In the genomic region with DNA sequence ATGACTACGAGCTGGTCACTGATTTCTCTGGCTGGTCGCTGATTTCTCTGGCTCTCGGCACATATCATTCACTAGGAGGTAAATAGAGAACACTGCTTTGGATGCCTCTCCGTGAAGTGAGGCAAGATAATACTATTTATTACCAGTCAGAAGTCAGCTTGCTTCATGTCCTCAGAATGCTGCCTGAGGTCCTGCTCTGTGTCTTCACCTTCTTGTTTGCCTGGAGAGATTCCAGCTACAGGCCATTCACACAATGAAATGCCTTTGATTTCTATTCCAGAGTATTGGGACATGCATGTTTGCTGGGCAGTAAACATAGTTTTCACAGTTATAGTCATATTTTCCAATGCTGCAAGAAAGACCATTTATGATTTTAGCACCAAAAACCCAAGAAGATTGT, we compare ENCODE assay signal across 14 cellular contexts.
DNase-seq lines count a peak whose midpoint lies in the region; ATAC-seq and TF ChIP-seq lines count a peak whose summit lies in the region.
"Had no signal": no experiment of that assay in that cellular context is flagged by ENCODE, and none has a peak within 500 bp of the region (broad histone marks: within the 10 kb centered on the region; RNA-seq: fewer than 3 reads in every experiment).

No MANE protein-coding gene starts in this region.

- no peaks in the 10 kb centered on the region for H3K27me3 ChIP-seq in heart right ventricle
- H3K27me3 ChIP-seq in brain microvascular endothelial cell (replicated peaks): no peaks in the 10 kb centered on the region
- H3K27me3 ChIP-seq in PC-3 (ENCODE audit: low read length): no peaks in the 10 kb centered on the region
- H3K27me3 ChIP-seq: colonic mucosa, hepatocyte had no signal

- H3K4me2 ChIP-seq in PC-3 (ENCODE audit: low read length): no peak overlapping the region
- H3K4me2 ChIP-seq: hepatocyte had no signal

- no peaks in the 10 kb centered on the region for H3K79me2 ChIP-seq in PC-3 (ENCODE audit: low read length)
- H3K79me2 ChIP-seq: hepatocyte had no signal

- H3F3A ChIP-seq in PC-3 (ENCODE audit: low read length, unreplicated experiment): no peaks in the 10 kb centered on the region

- no peak overlapping the region for H3K9ac ChIP-seq in PC-3 (ENCODE audit: low read length)

- peaks cover 33% of the 10 kb centered on the region for H3K36me3 Mint-ChIP-seq in brain

- intact Hi-C loops in heart right ventricle (cut with DNase I): no loop called here
- intact Hi-C loops in PC-3 (cut with micrococcal nuclease): no loop called here

- no peak overlapping the region for H2AFZ ChIP-seq in PC-3 (ENCODE audit: low read length)
- H2AFZ ChIP-seq: hepatocyte had no signal

- TF ChIP-seq CTCF in AG09309 (IDR thresholded peaks at IDR 0.05; ENCODE audit: control insufficient read depth, insufficient read depth, low read depth, low read length, missing control alignments): no peak
- no peak for TF ChIP-seq CTCF in brain (conservative IDR thresholded peaks at IDR 0.05)
- no peak for TF ChIP-seq CTCF in heart right ventricle (IDR thresholded peaks at IDR 0.05)
- no peak for TF ChIP-seq CTCF in brain microvascular endothelial cell (IDR thresholded peaks at IDR 0.05; ENCODE audit: low read depth, low read length, missing control alignments)
- no peak for TF ChIP-seq CTCF in PC-3 (conservative IDR thresholded peaks at IDR 0.05; ENCODE audit: low read depth, low read length)

- DNase-seq in AG09309 (ENCODE audit: low read depth): peak; percentile 32
- peak in 1 of 2 donors; percentile 13 for DNase-seq in heart right ventricle
- DNase-seq in retina: peak; percentile 20
- no peak for DNase-seq in glomerular visceral epithelial cell (ENCODE audit: extremely low spot score)
- DNase-seq in brain microvascular endothelial cell: no peak
- no peak for DNase-seq in inferior parietal cortex (ENCODE audit: extremely low spot score)
- no peak for DNase-seq in PC-3
- DNase-seq: activated CD4-positive, alpha-beta memory T cell treated with anti-CD3 and anti-CD28 coated beads, Interleukin-2, amount 10 ng/mL, durations not matched to agents 7 days and 5 days; activated gamma-delta T cell; colonic mucosa; NCI-H446 treated with DMSO at 0.1 percent for 48 hours had no signal

- H3K27ac ChIP-seq in heart right ventricle (peak overlapping the region in 7 of 10 donors; percentile 4 to 76 (median 67)), brain microvascular endothelial cell (no peak overlapping the region), PC-3 (ENCODE audit: low read length) (no peak overlapping the region)
- H3K27ac ChIP-seq: colonic mucosa, hepatocyte had no signal

- peaks cover 48% of the 10 kb centered on the region for H3K4me1 Mint-ChIP-seq in brain

- in situ Hi-C loops in brain microvascular endothelial cell (cut with HindIII; ENCODE audit: low pct_ligation_motif_present, low sequenced_read_pairs): no loop called here

- H3K9me2 ChIP-seq in PC-3 (replicated peaks; ENCODE audit: low read length): no peaks in the 10 kb centered on the region

- peak overlapping the region in 3 of 5 experiments; percentile 62 to 83 (median 66) for H3K4me3 Mint-ChIP-seq in brain
- H3K4me3 Mint-ChIP-seq: activated CD4-positive, alpha-beta memory T cell treated with anti-CD3 and anti-CD28 coated beads, Interleukin-2, amount 10 ng/mL, durations not matched to agents 7 days and 5 days; T-helper 2 cell treated with Interferon-gamma antibody and Interleukin-4, amounts not matched to agents 5 μg/mL and 100 μg/mL, for 36 hours had no signal

- H3K9me3 ChIP-seq in heart right ventricle: peaks cover 0 to 8% (median 0%) of the 10 kb centered on the region in 11 donors
- no peaks in the 10 kb centered on the region for H3K9me3 ChIP-seq in PC-3 (ENCODE audit: low read length)
- H3K9me3 ChIP-seq: colonic mucosa had no signal

- H3K36me3 ChIP-seq in heart right ventricle (no peaks in the 10 kb centered on the region), brain microvascular endothelial cell (replicated peaks) (no peaks in the 10 kb centered on the region), PC-3 (ENCODE audit: low read depth, low read length) (no peaks in the 10 kb centered on the region)
- H3K36me3 ChIP-seq: colonic mucosa had no signal

- CTCF ChIA-PET in PC-3 (lab: Charles Lee): no interaction called here

- H3K4me3 ChIP-seq in AG09309 (ENCODE audit: control insufficient read depth, low read depth, low read length): no peak overlapping the region
- peak overlapping the region in 4 of 10 donors; percentile 13 to 29 (median 22) for H3K4me3 ChIP-seq in heart right ventricle
- no peak overlapping the region for H3K4me3 ChIP-seq in brain microvascular endothelial cell (ENCODE audit: low read depth, low read length)
- H3K4me3 ChIP-seq in PC-3 (ENCODE audit: low read length): no peak overlapping the region
- H3K4me3 ChIP-seq: colonic mucosa, hepatocyte had no signal

- H3K4me1 ChIP-seq in heart right ventricle: peaks cover 9 to 31% (median 25%) of the 10 kb centered on the region in 9 donors
- H3K4me1 ChIP-seq in PC-3 (ENCODE audit: insufficient read depth, low read length): no peaks in the 10 kb centered on the region
- H3K4me1 ChIP-seq: colonic mucosa had no signal

- peak in 6 of 8 donors; percentile 46 to 78 (median 48) for ATAC-seq in heart right ventricle
- ATAC-seq in PC-3: no peak

- H3K27me3 Mint-ChIP-seq in brain: no peaks in the 10 kb centered on the region
- H3K27me3 Mint-ChIP-seq: activated CD4-positive, alpha-beta memory T cell treated with anti-CD3 and anti-CD28 coated beads, Interleukin-2, amount 10 ng/mL, durations not matched to agents 7 days and 5 days had no signal

- H3K27ac Mint-ChIP-seq in brain: peak overlapping the region; percentile 39 to 96 (median 87)
- H3K27ac Mint-ChIP-seq: activated CD4-positive, alpha-beta memory T cell treated with anti-CD3 and anti-CD28 coated beads, Interleukin-2, amount 10 ng/mL, durations not matched to agents 7 days and 5 days; T-helper 2 cell treated with Interferon-gamma antibody and Interleukin-4, amounts not matched to agents 5 μg/mL and 100 μg/mL, for 36 hours had no signal

- BruUV-seq in PC-3 (replicated peaks; lab: Mats Ljungman, UMichigan): no TSS peak

- POLR2A ChIA-PET in PC-3 (lab: Charles Lee; ENCODE audit: unreplicated experiment): no interaction called here

- peaks cover 0 to 10% (median 2%) of the 10 kb centered on the region in 5 experiments for H3K9me3 Mint-ChIP-seq in brain
- H3K9me3 Mint-ChIP-seq: T-helper 2 cell treated with Interferon-gamma antibody and Interleukin-4, amounts not matched to agents 5 μg/mL and 100 μg/mL, for 36 hours had no signal

- WGBS in heart right ventricle, 2 donors: 27 to 48% methylated on average over 4 of the region's 4 CpGs

- H4K20me1 ChIP-seq in PC-3 (ENCODE audit: low read length): no peaks in the 10 kb centered on the region

Comparison
In these comparisons a context has a peak if more than half of its experiments do, and no peak if none do; other contexts are left out.
1. DNase-seq: peak in AG09309 (single experiment) and retina (single experiment); none in glomerular visceral epithelial cell (single experiment), brain microvascular endothelial cell (single experiment), inferior parietal cortex (single experiment) and PC-3 (single experiment).
2. H3K27ac ChIP-seq: peak in heart right ventricle (7 of 10); none in brain microvascular endothelial cell (single experiment) and PC-3 (single experiment).